Comparison of ENCODE assay signal across 1 cellular context in genomic region chr9:36873247-36873875, GRCh38.
A peak's percentile ranks its signal among the peaks of the same experiment; 100 is the strongest.
TF ChIP-seq lines count a peak whose summit lies in the region.

No MANE protein-coding gene starts in this region.

TF ChIP-seq in HEK293, 187 proteins besides CTCF, POLR2A, EP300 and RAD21 (continued from another document):
- TF ChIP-seq, protein P1, sequence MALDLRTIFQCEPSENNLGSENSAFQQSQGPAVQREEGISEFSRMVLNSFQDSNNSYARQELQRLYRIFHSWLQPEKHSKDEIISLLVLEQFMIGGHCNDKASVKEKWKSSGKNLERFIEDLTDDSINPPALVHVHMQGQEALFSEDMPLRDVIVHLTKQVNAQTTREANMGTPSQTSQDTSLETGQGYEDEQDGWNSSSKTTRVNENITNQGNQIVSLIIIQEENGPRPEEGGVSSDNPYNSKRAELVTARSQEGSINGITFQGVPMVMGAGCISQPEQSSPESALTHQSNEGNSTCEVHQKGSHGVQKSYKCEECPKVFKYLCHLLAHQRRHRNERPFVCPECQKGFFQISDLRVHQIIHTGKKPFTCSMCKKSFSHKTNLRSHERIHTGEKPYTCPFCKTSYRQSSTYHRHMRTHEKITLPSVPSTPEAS (tag by site-specific recombination; IDR thresholded peaks at IDR 0.05), result no peak
- TF ChIP-seq FEZF1 (tag by site-specific recombination; IDR thresholded peaks at IDR 0.05) (no peak), GLI4 (tag by site-specific recombination; IDR thresholded peaks at IDR 0.05) (no peak), SCRT2 (tag by site-specific recombination; IDR thresholded peaks at IDR 0.05) (peak; percentile 100), ZNF621 (tag by site-specific recombination; IDR thresholded peaks at IDR 0.05) (no peak), GLI2 (tag by site-specific recombination; IDR thresholded peaks at IDR 0.05; ENCODE audit: borderline replicate concordance, low read depth) (no peak), ZFHX2 (tag by site-specific recombination; conservative IDR thresholded peaks at IDR 0.05) (no peak), ZNF701 (tag by site-specific recombination; IDR thresholded peaks at IDR 0.05) (no peak), SCRT1 (tag by site-specific recombination; IDR thresholded peaks at IDR 0.05; ENCODE audit: borderline replicate concordance) (peak; percentile 98), ZNF2 (tag by site-specific recombination; IDR thresholded peaks at IDR 0.05) (0 out of 2 replicates have a peak, but pooled peaks have one; percentile 40)
